Comparison of ENCODE assay signal across 14 cellular contexts in the genomic region with DNA sequence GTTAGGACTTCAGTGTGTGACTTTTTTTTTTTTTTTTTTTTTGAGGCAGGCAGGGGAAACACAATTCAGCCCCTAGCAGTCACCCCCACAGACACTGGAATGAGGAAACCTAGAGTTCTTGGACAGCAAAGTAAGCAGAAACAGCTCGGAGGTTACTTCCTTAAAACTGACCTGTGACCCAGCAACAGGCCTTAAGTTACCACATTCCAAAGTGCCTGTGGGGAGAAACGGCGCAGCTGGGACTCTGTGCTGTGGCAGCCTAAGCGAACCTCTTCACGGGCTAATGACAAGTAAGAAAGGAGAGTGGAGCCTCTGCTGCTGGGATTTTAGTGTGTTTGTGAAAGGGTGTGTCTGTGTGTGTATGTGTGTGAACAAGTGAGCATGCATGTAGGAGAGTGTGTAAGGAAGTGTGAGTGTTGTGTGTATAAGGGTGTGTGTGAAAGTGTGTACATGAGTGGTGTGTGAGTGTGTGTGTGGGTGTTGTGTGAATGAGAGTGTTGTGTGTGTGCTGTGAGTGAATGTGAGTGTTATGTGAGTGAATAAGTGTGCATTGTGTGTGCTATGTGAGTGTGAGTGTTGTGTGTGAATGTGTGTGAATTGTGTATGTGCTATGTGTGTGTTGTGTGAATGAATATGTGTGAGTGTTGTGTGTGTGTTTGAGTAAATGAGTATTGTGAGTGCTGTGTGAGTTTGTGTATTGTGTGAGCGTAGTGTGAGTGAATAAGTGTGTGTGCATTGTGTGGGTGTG.
DNase-seq lines count a peak whose midpoint lies in the region; ATAC-seq, FAIRE-seq and TF ChIP-seq lines count a peak whose summit lies in the region.
"Had no signal": no experiment of that assay in that cellular context is flagged by ENCODE, and none has a peak within 500 bp of the region (broad histone marks: within the 10 kb centered on the region; RNA-seq: fewer than 3 reads in every experiment).

No MANE protein-coding gene starts in this region.

- H3K27me3 ChIP-seq in cardiac muscle cell (peaks cover 4% of the 10 kb centered on the region), right atrium auricular region (no peaks in the 10 kb centered on the region), mesendoderm (ENCODE audit: insufficient read depth, low read length, poor library complexity) (no peaks in the 10 kb centered on the region)
- H3K27me3 ChIP-seq in CD8-positive, alpha-beta memory T cell (ENCODE audit: insufficient read depth, low read length, poor library complexity, severe bottlenecking): no peaks in the 10 kb centered on the region

- no peak overlapping the region for H3K4me3 Mint-ChIP-seq in CD8-positive, alpha-beta memory T cell

- TF ChIP-seq CTCF in cardiac muscle cell (IDR thresholded peaks at IDR 0.05; ENCODE audit: low read depth, low read length): no peak
- no peak for TF ChIP-seq CTCF in right atrium auricular region (IDR thresholded peaks at IDR 0.05)
- TF ChIP-seq CTCF in omental fat pad (IDR thresholded peaks at IDR 0.05): no peak

- H3K4me3 ChIP-seq in cardiac muscle cell (no peak overlapping the region), right atrium auricular region (no peak overlapping the region), mesendoderm (ENCODE audit: low read length) (no peak overlapping the region)
- H3K4me3 ChIP-seq in CD8-positive, alpha-beta memory T cell (ENCODE audit: low read length): no peak overlapping the region
- H3K4me3 ChIP-seq: tibial artery had no signal

- no peak overlapping the region for H3K4ac ChIP-seq in mesendoderm (ENCODE audit: low read depth, low read length)

- no peak for ATAC-seq in omental fat pad (ENCODE audit: low FRiP score)

- H3K9me3 ChIP-seq in cardiac muscle cell (ENCODE audit: low read depth) (no peaks in the 10 kb centered on the region), right atrium auricular region (no peaks in the 10 kb centered on the region)
- H3K9me3 ChIP-seq in CD8-positive, alpha-beta memory T cell (ENCODE audit: low read length): no peaks in the 10 kb centered on the region
- H3K9me3 ChIP-seq: Caco-2, tibial artery had no signal

- no peaks in the 10 kb centered on the region for H3K79me2 ChIP-seq in mesendoderm (ENCODE audit: control insufficient read depth, insufficient read depth, low read length)

- no peaks in the 10 kb centered on the region for H3K4me1 Mint-ChIP-seq in CD8-positive, alpha-beta memory T cell

- H3K27ac ChIP-seq in cardiac muscle cell (no peak overlapping the region), right atrium auricular region (no peak overlapping the region), mesendoderm (ENCODE audit: low read depth, low read length) (no peak overlapping the region)
- no peak overlapping the region for H3K27ac ChIP-seq in CD8-positive, alpha-beta memory T cell (ENCODE audit: low read depth, low read length)
- H3K27ac ChIP-seq: tibial artery had no signal

- no peak overlapping the region for H2BK120ac ChIP-seq in mesendoderm (ENCODE audit: low read depth, low read length)

- no peak overlapping the region for H2BK5ac ChIP-seq in mesendoderm (ENCODE audit: low read length)

- POLR2A ChIA-PET in CD8-positive, alpha-beta memory T cell (lab: Charles Lee): no interaction called here

- H3K4me2 ChIP-seq in mesendoderm (ENCODE audit: low read length): no peak overlapping the region

- no peak overlapping the region for H3K18ac ChIP-seq in mesendoderm (ENCODE audit: low read length)

- DNase-seq in cardiac muscle cell (ENCODE audit: low read depth in 1 of 2, low spot score in 1 of 2) (peak; percentile 5 to 10), right atrium auricular region (ENCODE audit: low spot score) (no peak), ecto neural progenitor cell (ENCODE audit: low spot score) (peak; percentile 61), mesendoderm (peak; percentile 19), urothelium cell line (ENCODE audit: low spot score) (no peak), SW480 (ENCODE audit: low spot score) (no peak), omental fat pad (ENCODE audit: low spot score) (no peak)
- no peak for DNase-seq in CD8-positive, alpha-beta memory T cell
- DNase-seq: activated CD4-positive, alpha-beta T cell treated with anti-CD3 and anti-CD28 coated beads, Interleukin-2, amount 50 U/mL, for 1 hour; Caco-2; dermis blood vessel endothelial cell; NCI-H2029 had no signal

- H3K36me3 ChIP-seq in cardiac muscle cell (no peaks in the 10 kb centered on the region), right atrium auricular region (no peaks in the 10 kb centered on the region), mesendoderm (ENCODE audit: control insufficient read depth, insufficient read depth, low read length) (no peaks in the 10 kb centered on the region)
- no peaks in the 10 kb centered on the region for H3K36me3 ChIP-seq in CD8-positive, alpha-beta memory T cell (ENCODE audit: insufficient read depth, low read length)
- H3K36me3 ChIP-seq: tibial artery had no signal

- H3K9me3 Mint-ChIP-seq in CD8-positive, alpha-beta memory T cell: peaks cover 0 to 5% (median 2%) of the 10 kb centered on the region in 5 donors

- CTCF ChIA-PET in CD8-positive, alpha-beta memory T cell (lab: Charles Lee): no interaction called here

- peaks cover 0 to 1% of the 10 kb centered on the region in 2 donors for H3K27me3 Mint-ChIP-seq in CD8-positive, alpha-beta memory T cell

- no peak overlapping the region for H2AK5ac ChIP-seq in mesendoderm (ENCODE audit: low read length)

- H3K27ac Mint-ChIP-seq in CD8-positive, alpha-beta memory T cell: no peak overlapping the region

- no peak overlapping the region for H3K9ac ChIP-seq in mesendoderm (ENCODE audit: low read length)

- H4K8ac ChIP-seq in mesendoderm (ENCODE audit: low read depth, low read length): no peak overlapping the region

- H3K36me3 Mint-ChIP-seq in CD8-positive, alpha-beta memory T cell: no peaks in the 10 kb centered on the region

- H3K23ac ChIP-seq in mesendoderm (ENCODE audit: low read length): no peak overlapping the region

- H3K79me1 ChIP-seq in mesendoderm (ENCODE audit: low read length): no peaks in the 10 kb centered on the region

- WGBS in mesendoderm (ENCODE audit: extremely low coverage, insufficient coverage, low lambda C conversion rate): 100% methylated on average over 1 of the region's 6 CpGs

- H3K56ac ChIP-seq in mesendoderm (ENCODE audit: low read length): no peak overlapping the region

- H3K4me1 ChIP-seq in cardiac muscle cell (ENCODE audit: low read depth): no peaks in the 10 kb centered on the region
- H3K4me1 ChIP-seq in right atrium auricular region: no peaks in the 10 kb centered on the region
- H3K4me1 ChIP-seq in mesendoderm (ENCODE audit: control insufficient read depth, low read depth, low read length): no peaks in the 10 kb centered on the region
- H3K4me1 ChIP-seq in CD8-positive, alpha-beta memory T cell (ENCODE audit: insufficient read depth, low read length): no peaks in the 10 kb centered on the region
- H3K4me1 ChIP-seq: tibial artery had no signal

- H2BK15ac ChIP-seq in mesendoderm (replicated peaks; ENCODE audit: low read depth): no peak overlapping the region

- H4K5ac ChIP-seq in mesendoderm (ENCODE audit: low read length): no peak overlapping the region

- FAIRE-seq in urothelium cell line (lab: Jason Lieb, UNC): peak; percentile 97
- FAIRE-seq: islet of Langerhans had no signal

Comparison
In these comparisons a context has a peak if more than half of its experiments do, and no peak if none do; other contexts are left out.
1. DNase-seq: peak in cardiac muscle cell (2 of 2), ecto neural progenitor cell (single experiment) and mesendoderm (single experiment); none in right atrium auricular region (single experiment), urothelium cell line (single experiment), CD8-positive, alpha-beta memory T cell (0 of 5), SW480 (single experiment) and omental fat pad (single experiment).